ENCODE assay signal across 8 cellular contexts in genomic region chr15:43746903-43747309, GRCh38. TPM values are rescaled to one million over a fixed set of nuclear protein-coding genes. Genes with fewer than 3 reads are reported as not detected.
DNase-seq lines count a peak whose midpoint lies in the region; ATAC-seq, FAIRE-seq and TF ChIP-seq lines count a peak whose summit lies in the region.
"Not testable (repeated sequence)": the region's sequence is repeated elsewhere in the genome, so short reads cannot be mapped to it uniquely, and the experiment has no call there.

No MANE protein-coding gene starts in this region.

- H3K4me3 Mint-ChIP-seq in T-helper 2 cell treated with Interferon-gamma antibody and Interleukin-4, amounts not matched to agents 5 μg/mL and 100 μg/mL, for 36 hours = peak overlapping the region; percentile 99

- H3K36me3 ChIP-seq in bronchial epithelial cell (ENCODE audit: control insufficient read depth, insufficient read depth, low read length); neural cell (ENCODE audit: insufficient read depth, low read length); uterus: not testable (repeated sequence)

- not testable (repeated sequence) for H3K9me2 ChIP-seq in neural cell (ENCODE audit: insufficient read depth, low read length)

- DNase-seq in GM12865 (ENCODE audit: low read depth) = peak; percentile 74
- peak; percentile 36 for DNase-seq in NCI-H2029 (lab: John Stamatoyannopoulos, UW)
- DNase-seq in T-helper 2 cell treated with Interferon-gamma antibody and Interleukin-4, amounts not matched to agents 5 μg/mL and 100 μg/mL, for 36 hours (ENCODE audit: low spot score); right cardiac atrium; uterus: not testable (repeated sequence)
- peak; percentile 54 for DNase-seq in bronchial epithelial cell (ENCODE audit: low read depth)

- H3K79me2 ChIP-seq in neural cell (replicated peaks; ENCODE audit: insufficient read depth, low read length) = peaks cover 31% of the 10 kb centered on the region

- H3K4me1 ChIP-seq in right cardiac atrium (ENCODE audit: control insufficient read depth, insufficient read depth, low read length) = not testable (repeated sequence)
- H3K4me1 ChIP-seq in uterus = peaks cover 0 to 16% of the 10 kb centered on the region in 2 donors

- not testable (repeated sequence) for TF ChIP-seq CTCF in GM12865 (IDR thresholded peaks at IDR 0.05; ENCODE audit: insufficient read depth, low read depth, low read length, missing control alignments); bronchial epithelial cell (IDR thresholded peaks at IDR 0.05; ENCODE audit: insufficient read depth, low read length, severe bottlenecking); neural cell (IDR thresholded peaks at IDR 0.05; ENCODE audit: poor library complexity, severe bottlenecking); uterus (IDR thresholded peaks at IDR 0.05)

- H3K4me2 ChIP-seq in neural cell (ENCODE audit: low read length) = peak overlapping the region; percentile 94

- H4K20me1 ChIP-seq in neural cell (ENCODE audit: insufficient read depth) = not testable (repeated sequence)

- H3K27ac ChIP-seq in right cardiac atrium (ENCODE audit: low read length) (peak overlapping the region; percentile 86), neural cell (ENCODE audit: low read length) (peak overlapping the region; percentile 86), uterus (peak overlapping the region; percentile 86 to 88)

- 2% methylated on average over 12 of the region's 12 CpGs for WGBS in right cardiac atrium

- not testable (repeated sequence) for H3K9me3 ChIP-seq in right cardiac atrium (ENCODE audit: control insufficient read depth, low read length); neural cell (ENCODE audit: low read length); uterus

- not testable (repeated sequence) for H3K27me3 ChIP-seq in bronchial epithelial cell (ENCODE audit: control insufficient read depth, insufficient read depth, low read length); right cardiac atrium (ENCODE audit: control insufficient read depth, insufficient read depth); neural cell (ENCODE audit: insufficient read depth, low read depth, low read length); uterus

- H3K4me3 ChIP-seq in GM12865 (ENCODE audit: low read depth, low read length) = peak overlapping the region; percentile 62
- H3K4me3 ChIP-seq in bronchial epithelial cell (ENCODE audit: low read depth, low read length) = peak overlapping the region; percentile 57
- peak overlapping the region; percentile 60 for H3K4me3 ChIP-seq in right cardiac atrium (ENCODE audit: low read length)
- peak overlapping the region; percentile 74 for H3K4me3 ChIP-seq in neural cell (ENCODE audit: low read length)
- H3K4me3 ChIP-seq in uterus = peak overlapping the region; percentile 70

- peak overlapping the region; percentile 85 for H3K9ac ChIP-seq in neural cell (ENCODE audit: low read length)

- not testable (repeated sequence) for FAIRE-seq in bronchial epithelial cell (lab: Jason Lieb, UNC)

- H3K27me3 Mint-ChIP-seq in T-helper 2 cell treated with Interferon-gamma antibody and Interleukin-4, amounts not matched to agents 5 μg/mL and 100 μg/mL, for 36 hours (ENCODE audit: low read depth) = not testable (repeated sequence)

- TF ChIP-seq POLR2A in uterus (IDR thresholded peaks at IDR 0.05) = not testable (repeated sequence)

- intact Hi-C loops in right cardiac atrium (cut with DNase I); uterus (cut with DNase I; ENCODE audit: low total_unique reads): not testable (repeated sequence)

- not testable (repeated sequence) for H3K9me3 Mint-ChIP-seq in T-helper 2 cell treated with Interferon-gamma antibody and Interleukin-4, amounts not matched to agents 5 μg/mL and 100 μg/mL, for 36 hours

- peak overlapping the region; percentile 98 for H3K27ac Mint-ChIP-seq in T-helper 2 cell treated with Interferon-gamma antibody and Interleukin-4, amounts not matched to agents 5 μg/mL and 100 μg/mL, for 36 hours

- H3K4me1 Mint-ChIP-seq in T-helper 2 cell treated with Interferon-gamma antibody and Interleukin-4, amounts not matched to agents 5 μg/mL and 100 μg/mL, for 36 hours (ENCODE audit: low read depth) = peaks cover 28% of the 10 kb centered on the region

- H2AFZ ChIP-seq in neural cell (ENCODE audit: low read depth, low read length) = peak overlapping the region; percentile 71

- not testable (repeated sequence) for TF ChIP-seq EP300 in neural cell (conservative IDR thresholded peaks at IDR 0.05; ENCODE audit: poor library complexity, severe bottlenecking)

- ATAC-seq in HG02798 (IDR thresholded peaks at IDR 0.05; ENCODE audit: poor library complexity, unreplicated experiment) (peak; percentile 18), right cardiac atrium (peak in 1 of 2 donors; percentile 30)

- not testable (repeated sequence) for TF ChIP-seq RAD21 in neural cell (conservative IDR thresholded peaks at IDR 0.05)

- H3F3A ChIP-seq in neural cell (ENCODE audit: insufficient read depth, low read length, poor library complexity, severe bottlenecking) = not testable (repeated sequence)

- peaks cover 30% of the 10 kb centered on the region for H3K36me3 Mint-ChIP-seq in T-helper 2 cell treated with Interferon-gamma antibody and Interleukin-4, amounts not matched to agents 5 μg/mL and 100 μg/mL, for 36 hours (ENCODE audit: low read depth)

TF ChIP-seq in neural cell, 6 proteins besides CTCF, POLR2A, EP300 and RAD21:
- TF ChIP-seq MXI1 (conservative IDR thresholded peaks at IDR 0.05; ENCODE audit: poor library complexity, severe bottlenecking) = peak; percentile 7

RNA-seq across cellular contexts. Expression of gene PDIA3, which starts 0.7 kb away (rescaled TPM):
- total RNA-seq in bronchial epithelial cell (115 and 130 TPM in 2 replicates), right cardiac atrium (100 to 1,000 TPM; 151 to 251 (median 216) TPM), uterus (100 to 1,000 TPM in 3 of 4 donors, 10 to 100 TPM in 1; 82.6 to 264 (median 188) TPM)
- polyA plus RNA-seq in right cardiac atrium (156 TPM), neural cell (133 and 136 TPM in 2 replicates)
- 65.7 and 81.3 TPM in 2 replicates for polyA minus RNA-seq in neural cell

RNA-seq across cellular contexts. Expression of gene ELL3, which starts 29.9 kb away (rescaled TPM):
- total RNA-seq in bronchial epithelial cell (20.2 and 23.2 TPM in 2 replicates), right cardiac atrium (1 to 10 TPM; 1.6 to 2.8 (median 1.9) TPM), uterus (1 to 10 TPM in 2 of 4 donors, under 1 TPM in 1, not detected in 1; 0.59 to 9.6 (median 9.6) TPM)
- polyA plus RNA-seq in right cardiac atrium (1.1 TPM), neural cell (2.2 TPM in 1 of 2 replicates, not detected in the other)
- not detected in 2 replicates for polyA minus RNA-seq in neural cell

RNA-seq across cellular contexts. Expression of gene SERF2, which starts 45.2 kb away (rescaled TPM):
- total RNA-seq in bronchial epithelial cell (286 and 340 TPM in 2 replicates), right cardiac atrium (1,000 to 10,000 TPM in 1 of 4 donors, 100 to 1,000 TPM in 3; 889 to 1,080 (median 940) TPM), uterus (100 to 1,000 TPM; 131 to 715 (median 367) TPM)
- polyA plus RNA-seq in right cardiac atrium (2,656 TPM), neural cell (548 and 726 TPM in 2 replicates)
- 89.9 and 113 TPM in 2 replicates for polyA minus RNA-seq in neural cell

RNA-seq across cellular contexts. Expression of gene SERINC4, which starts 53.1 kb away (rescaled TPM):
- 0.13 TPM in 1 of 2 replicates, not detected in the other for total RNA-seq in bronchial epithelial cell
- under 1 TPM in 3 of 4 donors, not detected in 1; 0.12 to 0.29 (median 0.25) TPM for total RNA-seq in right cardiac atrium
- polyA plus RNA-seq in right cardiac atrium = 0.41 TPM
- 0.38 and 0.47 TPM in 2 replicates for polyA plus RNA-seq in neural cell
- not detected in 2 replicates for polyA minus RNA-seq in neural cell
- under 1 TPM in 2 of 4 donors, not detected in 2; 0.28 to 0.49 TPM for total RNA-seq in uterus

RNA-seq across cellular contexts. Expression of gene CKMT1A, which starts 53.2 kb away (rescaled TPM):
- total RNA-seq in bronchial epithelial cell = 15.3 and 38.8 TPM in 2 replicates
- under 1 TPM in 3 of 4 donors, not detected in 1; 0.40 to 0.50 (median 0.43) TPM for total RNA-seq in right cardiac atrium
- 1.8 TPM for polyA plus RNA-seq in right cardiac atrium
- 8.7 and 14.0 TPM in 2 replicates for polyA plus RNA-seq in neural cell
- 8.3 and 11.2 TPM in 2 replicates for polyA minus RNA-seq in neural cell
- not detected for total RNA-seq in uterus
